1 cellular context compared by ENCODE assay signal in the genomic region with DNA sequence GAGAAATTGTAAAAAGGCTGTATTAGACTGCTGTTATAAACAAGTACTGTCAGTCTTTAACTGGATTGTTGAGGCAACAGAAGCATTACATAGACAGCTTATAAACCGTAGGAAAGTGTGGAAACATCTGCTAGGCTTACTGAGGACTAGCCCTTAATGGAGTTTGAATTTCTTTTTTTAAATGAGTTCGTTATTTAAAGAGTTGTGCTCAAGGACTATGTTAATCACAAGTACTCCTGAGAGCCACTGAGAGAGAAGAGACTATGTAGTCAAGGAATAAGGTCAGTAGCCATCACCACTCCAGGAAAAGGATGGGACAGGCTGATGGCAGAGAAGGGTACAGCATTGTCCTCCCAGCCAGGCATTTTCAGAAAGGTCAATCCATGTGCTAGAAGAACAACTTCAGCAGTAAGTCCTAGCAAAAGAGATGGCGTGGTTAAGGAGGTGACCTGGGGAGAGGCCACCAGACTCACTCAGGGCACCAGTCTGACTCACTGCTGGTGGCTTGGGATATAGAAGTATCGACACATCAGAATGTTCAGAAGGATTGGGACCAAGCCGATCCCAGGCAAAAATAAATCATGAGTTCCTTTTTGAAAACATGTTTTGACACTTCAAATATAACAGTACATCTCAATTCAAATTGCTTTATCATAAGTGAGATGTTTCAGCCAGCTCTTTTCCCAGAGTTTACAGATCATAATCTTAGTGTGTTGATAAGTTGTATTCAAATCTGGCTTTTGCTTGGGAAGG.
TF ChIP-seq lines count a peak whose summit lies in the region.

No MANE protein-coding gene starts in this region.

TF ChIP-seq in K562, 482 proteins besides CTCF, POLR2A, EP300 and RAD21 (continued from another document):
- TF ChIP-seq, protein P1, sequence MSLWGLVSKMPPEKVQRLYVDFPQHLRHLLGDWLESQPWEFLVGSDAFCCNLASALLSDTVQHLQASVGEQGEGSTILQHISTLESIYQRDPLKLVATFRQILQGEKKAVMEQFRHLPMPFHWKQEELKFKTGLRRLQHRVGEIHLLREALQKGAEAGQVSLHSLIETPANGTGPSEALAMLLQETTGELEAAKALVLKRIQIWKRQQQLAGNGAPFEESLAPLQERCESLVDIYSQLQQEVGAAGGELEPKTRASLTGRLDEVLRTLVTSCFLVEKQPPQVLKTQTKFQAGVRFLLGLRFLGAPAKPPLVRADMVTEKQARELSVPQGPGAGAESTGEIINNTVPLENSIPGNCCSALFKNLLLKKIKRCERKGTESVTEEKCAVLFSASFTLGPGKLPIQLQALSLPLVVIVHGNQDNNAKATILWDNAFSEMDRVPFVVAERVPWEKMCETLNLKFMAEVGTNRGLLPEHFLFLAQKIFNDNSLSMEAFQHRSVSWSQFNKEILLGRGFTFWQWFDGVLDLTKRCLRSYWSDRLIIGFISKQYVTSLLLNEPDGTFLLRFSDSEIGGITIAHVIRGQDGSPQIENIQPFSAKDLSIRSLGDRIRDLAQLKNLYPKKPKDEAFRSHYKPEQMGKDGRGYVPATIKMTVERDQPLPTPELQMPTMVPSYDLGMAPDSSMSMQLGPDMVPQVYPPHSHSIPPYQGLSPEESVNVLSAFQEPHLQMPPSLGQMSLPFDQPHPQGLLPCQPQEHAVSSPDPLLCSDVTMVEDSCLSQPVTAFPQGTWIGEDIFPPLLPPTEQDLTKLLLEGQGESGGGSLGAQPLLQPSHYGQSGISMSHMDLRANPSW (CRISPR knock-in tag; IDR thresholded peaks at IDR 0.05) = no peak
- peak; percentile 45; the same call in 1 of the 2 replicates for TF ChIP-seq XRCC5 (IDR thresholded peaks at IDR 0.05; ENCODE audit: low read depth, low read length)
- TF ChIP-seq ZNF133 (CRISPR knock-in tag; IDR thresholded peaks at IDR 0.05) = no peak
- no peak for TF ChIP-seq RFX7 (CRISPR knock-in tag; IDR thresholded peaks at IDR 0.05)
